In the genomic region with DNA sequence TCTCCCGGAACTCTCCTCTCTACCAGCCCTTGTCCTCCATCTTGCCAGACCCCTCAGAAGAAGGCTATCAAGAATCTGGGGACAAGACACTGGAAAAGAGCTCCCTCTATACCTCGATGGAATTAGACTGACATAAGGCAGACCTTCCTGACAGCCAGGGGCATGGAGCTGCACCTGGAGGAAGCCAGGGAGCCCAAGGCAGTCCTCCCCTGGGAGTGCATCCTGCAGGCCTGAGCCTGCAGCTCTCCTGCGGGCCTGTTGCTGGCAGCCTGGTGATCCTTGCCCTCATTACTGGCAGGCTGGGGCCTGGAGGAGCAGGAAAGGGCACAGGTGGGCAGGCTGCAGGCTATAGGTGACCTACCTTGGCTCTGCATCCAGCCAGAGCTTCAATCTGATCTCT, we compare ENCODE assay signal across 16 cellular contexts.
DNase-seq lines count a peak whose midpoint lies in the region; ATAC-seq and TF ChIP-seq lines count a peak whose summit lies in the region.
"Had no signal": no experiment of that assay in that cellular context is flagged by ENCODE, and none has a peak within 500 bp of the region (broad histone marks: within the 10 kb centered on the region; RNA-seq: fewer than 3 reads in every experiment).

No MANE protein-coding gene starts in this region.

- H3K4me1 ChIP-seq in BLaER1 (peaks cover 34% of the 10 kb centered on the region), RWPE2 (ENCODE audit: insufficient read depth, poor library complexity, severe bottlenecking) (no peaks in the 10 kb centered on the region)
- H3K4me1 ChIP-seq: HAP-1, SJSA1 had no signal

- no peak overlapping the region for H3K9ac ChIP-seq in BLaER1

- no peak for TF ChIP-seq CTCF in RWPE2 (IDR thresholded peaks at IDR 0.05; ENCODE audit: poor library complexity, severe bottlenecking)

- H3K27ac ChIP-seq in BLaER1 = no peak overlapping the region
- H3K27ac ChIP-seq in RWPE2 (ENCODE audit: poor library complexity, severe bottlenecking) = no peak overlapping the region
- H3K27ac ChIP-seq in caudate nucleus (ENCODE audit: low read depth, low read length) = no peak overlapping the region
- H3K27ac ChIP-seq: RWPE1, SJSA1 had no signal

- no peaks in the 10 kb centered on the region for H3K36me3 ChIP-seq in BLaER1
- no peaks in the 10 kb centered on the region for H3K36me3 ChIP-seq in RWPE2 (ENCODE audit: low read depth)
- H3K36me3 ChIP-seq: HAP-1, SJSA1 had no signal

- H3K4me3 ChIP-seq in BLaER1 = no peak overlapping the region
- H3K4me3 ChIP-seq in RWPE2 (ENCODE audit: severe bottlenecking) = no peak overlapping the region
- H3K4me3 ChIP-seq: HAP-1, SJSA1 had no signal

- DNase-seq in DMS153 treated with DMSO at 0.1 percent for 48 hours (lab: John Stamatoyannopoulos, UW; ENCODE audit: unreplicated experiment) (peak; percentile 62), RWPE2 (ENCODE audit: low spot score) (no peak), islet precursor cell (peak; percentile 48), caudate nucleus (lab: John Stamatoyannopoulos, UW) (no peak), SW 1271 (lab: John Stamatoyannopoulos, UW) (no peak)
- DNase-seq: DMS53; Karpas-422; NCI-H2029 treated with DMSO at 0.1 percent for 48 hours; NCI-H510A; NK-92 treated with Interleukin-12 subunit alpha and Interleukin-12 subunit beta, amount 100 ng/mL, for 24 hours; OCI-M1 had no signal

- peak overlapping the region; percentile 27; the same call in 1 of the 2 replicates for H3K4me2 ChIP-seq in BLaER1

- no peaks in the 10 kb centered on the region for H4K20me1 ChIP-seq in BLaER1

- H3K9me3 ChIP-seq in BLaER1 (no peaks in the 10 kb centered on the region), RWPE2 (ENCODE audit: severe bottlenecking) (no peaks in the 10 kb centered on the region)
- H3K9me3 ChIP-seq: HAP-1, SJSA1 had no signal

- peak; percentile 53; the same call in 1 of the 3 replicates for ATAC-seq in RWPE2 (ENCODE audit: low read depth)
- ATAC-seq in HG02623 (IDR thresholded peaks at IDR 0.05; ENCODE audit: unreplicated experiment) = no peak

- H3K27me3 ChIP-seq in BLaER1 = no peaks in the 10 kb centered on the region
- no peaks in the 10 kb centered on the region for H3K27me3 ChIP-seq in RWPE2 (ENCODE audit: insufficient read depth, poor library complexity, severe bottlenecking)
- H3K27me3 ChIP-seq: SJSA1 had no signal

Comparison
In these comparisons a context has a peak if more than half of its experiments do, and no peak if none do; other contexts are left out.
1. DNase-seq: peak in DMS153 treated with DMSO at 0.1 percent for 48 hours (single experiment) and islet precursor cell (single experiment); none in RWPE2 (single experiment), caudate nucleus (0 of 61) and SW 1271 (0 of 2).